ENCODE assay signal across 29 cellular contexts in the genomic region with DNA sequence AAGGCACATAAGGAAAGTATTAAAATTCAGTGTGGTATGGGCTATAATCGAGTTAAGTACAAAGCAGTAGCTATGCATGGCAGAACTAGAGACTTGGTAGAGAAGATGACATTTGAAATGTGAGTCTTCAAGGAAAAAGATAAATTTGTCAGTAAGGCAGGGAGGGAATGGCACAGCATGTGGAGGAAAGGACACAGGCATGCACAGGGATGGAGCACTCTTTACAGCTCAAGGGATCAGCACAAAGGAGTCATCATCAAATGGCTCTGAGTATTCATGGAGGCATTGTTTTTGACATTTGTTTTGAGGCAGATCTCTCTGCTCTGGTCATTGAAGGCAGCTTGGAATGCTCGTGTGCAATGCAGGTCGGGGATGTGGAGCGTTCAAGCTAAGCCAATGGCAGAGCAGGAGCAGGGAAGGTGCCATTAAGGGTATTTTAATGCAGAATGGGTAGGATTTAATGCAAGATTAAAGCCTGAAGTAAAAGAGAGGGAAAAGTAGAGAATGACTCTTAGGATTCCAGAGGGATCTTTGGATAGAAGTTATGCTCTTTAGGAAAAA.
"Had no signal": no experiment of that assay in that cellular context is flagged by ENCODE, and none has a peak within 500 bp of the region (broad histone marks: within the 10 kb centered on the region; RNA-seq: fewer than 3 reads in every experiment).

No MANE protein-coding gene starts in this region.

- H3K9me3 ChIP-seq: ovary, right lobe of liver, testis, thyroid gland, vagina had no signal

- H3K4me1 ChIP-seq: left lung, lower lobe of right lung, right lobe of liver, stomach, testis, transverse colon, upper lobe of left lung, vagina had no signal

- FAIRE-seq: islet of Langerhans, kidney had no signal

- H3K4me3 Mint-ChIP-seq: immature natural killer cell; naive thymus-derived CD8-positive, alpha-beta T cell; nephron; neural crest cell; stimulated activated naive B cell treated with anti-CD40 and anti-IgM and Interleukin-4, amounts not matched to agents 10 μg/mL and 1 μg/mL and 100 μg/mL, for 72 hours had no signal

- H3K27me3 ChIP-seq: left lung, ovary, right atrium auricular region, right lobe of liver, stomach, testis, thyroid gland, transverse colon, upper lobe of left lung, vagina had no signal

- H3K4me3 ChIP-seq: left lung, lower lobe of right lung, ovary, right atrium auricular region, right lobe of liver, smooth muscle cell, stomach, testis, thyroid gland, transverse colon, upper lobe of left lung, vagina had no signal

- DNase-seq: immature natural killer cell; kidney; left colon; left lung; lower lobe of right lung; mammary epithelial cell; mesenchymal stem cell; naive thymus-derived CD8-positive, alpha-beta T cell; occipital lobe; ovary; right lobe of liver; stimulated activated CD4-positive, alpha-beta T cell treated with anti-CD3 and anti-CD28 coated beads, Interleukin-1b, Interleukin-23, amount 100 ng/mL, for 48 hours; stimulated activated CD4-positive, alpha-beta T cell treated with anti-CD3 and anti-CD28 coated beads, Interleukin-2, amount 100 ng/mL, for 48 hours; stimulated activated CD4-positive, alpha-beta T cell treated with anti-CD3 and anti-CD28 coated beads, Interleukin-4, amount 100 ng/mL, for 4 hours; stimulated activated naive B cell treated with anti-CD40 and anti-IgM and Interleukin-4, amounts not matched to agents 10 μg/mL and 1 μg/mL and 100 μg/mL, for 72 hours; stimulated activated naive CD8-positive, alpha-beta T cell treated with anti-CD3 and anti-CD28 coated beads, Interleukin-15, Interleukin-2, amounts not matched to agents 100 U/mL and 50 U/mL, for 24 hours; stomach; testis; thyroid gland; transverse colon; upper lobe of left lung had no signal

- H3K36me3 ChIP-seq: left lung, lower lobe of right lung, neutrophil, ovary, right atrium auricular region, right lobe of liver, stomach, thyroid gland, transverse colon, upper lobe of left lung, vagina had no signal

- ATAC-seq: left colon; left lung; lower lobe of right lung; naive thymus-derived CD8-positive, alpha-beta T cell; right lobe of liver; stimulated activated naive B cell treated with anti-CD40 and anti-IgM and Interleukin-4, amounts not matched to agents 10 μg/mL and 1 μg/mL and 100 μg/mL, for 72 hours; stimulated activated naive CD8-positive, alpha-beta T cell treated with anti-CD3 and anti-CD28 coated beads, Interleukin-15, Interleukin-2, amounts not matched to agents 100 U/mL and 50 U/mL, for 24 hours had no signal

- H3K27ac ChIP-seq: left lung, lower lobe of right lung, neutrophil, ovary, right lobe of liver, stomach, testis, thyroid gland, transverse colon, upper lobe of left lung, vagina had no signal

- H3K27ac Mint-ChIP-seq: immature natural killer cell; naive thymus-derived CD8-positive, alpha-beta T cell; nephron; progenitor cell of endocrine pancreas; stimulated activated naive B cell treated with anti-CD40 and anti-IgM and Interleukin-4, amounts not matched to agents 10 μg/mL and 1 μg/mL and 100 μg/mL, for 72 hours had no signal

- H3K4me1 Mint-ChIP-seq: immature natural killer cell; naive thymus-derived CD8-positive, alpha-beta T cell; stimulated activated naive B cell treated with anti-CD40 and anti-IgM and Interleukin-4, amounts not matched to agents 10 μg/mL and 1 μg/mL and 100 μg/mL, for 72 hours had no signal

- H3K4me2 ChIP-seq: smooth muscle cell had no signal
